ENCODE assay signal across 8 cellular contexts in the genomic region with DNA sequence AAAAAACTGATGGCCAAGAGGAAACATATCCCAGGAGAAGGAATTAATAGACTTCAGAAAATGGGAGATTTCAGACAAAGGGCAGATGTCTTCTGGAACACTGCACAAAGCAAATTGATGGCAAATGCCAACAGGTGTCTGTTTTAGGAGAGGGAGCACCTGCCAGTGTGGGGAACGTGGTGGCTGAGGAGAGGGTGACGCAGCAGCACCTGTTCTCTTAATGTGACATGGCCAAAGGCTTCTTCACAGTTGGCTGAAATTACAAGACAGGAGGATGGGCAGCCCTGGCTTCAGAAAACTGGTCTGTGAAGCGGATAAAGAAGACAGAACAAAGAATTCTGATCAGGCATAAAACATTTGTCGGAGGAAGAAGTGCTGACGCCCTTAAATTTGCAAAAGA.
DNase-seq lines count a peak whose midpoint lies in the region; ATAC-seq and TF ChIP-seq lines count a peak whose summit lies in the region.

No MANE protein-coding gene starts in this region.

- peak overlapping the region; percentile 70 to 79 for H3K27ac Mint-ChIP-seq in natural killer cell

- TF ChIP-seq CTCF in natural killer cell (IDR thresholded peaks at IDR 0.05) = no peak

- intact Hi-C loops in natural killer cell (cut with micrococcal nuclease) = no loop called here

- no peaks in the 10 kb centered on the region for H3K36me3 Mint-ChIP-seq in natural killer cell

- H3K27me3 Mint-ChIP-seq in natural killer cell (ENCODE audit: low read depth in 2 of 2) = peaks cover 5 to 9% of the 10 kb centered on the region in 2 donors

- H3K9me3 Mint-ChIP-seq in natural killer cell = no peaks in the 10 kb centered on the region

- ATAC-seq in HG02852 (IDR thresholded peaks at IDR 0.05; ENCODE audit: unreplicated experiment) (peak; percentile 40), natural killer cell (no peak)

- H3K4me3 Mint-ChIP-seq in natural killer cell = peak overlapping the region; percentile 67

- DNase-seq in NCI-H2081 (lab: John Stamatoyannopoulos, UW) = peak; percentile 52 to 58
- DNase-seq in NCI-H2081 treated with DMSO at 0.1 percent for 48 hours (lab: John Stamatoyannopoulos, UW) = no peak
- peak; percentile 95 for DNase-seq in NCI-H345 (lab: John Stamatoyannopoulos, UW)
- DNase-seq in natural killer cell = no peak
- DNase-seq in AG08395 (ENCODE audit: low spot score) = no peak
- no peak for DNase-seq in A172 (ENCODE audit: low spot score)
- no peak for DNase-seq in NCI-H1694 treated with DMSO at 0.1 percent for 48 hours (lab: John Stamatoyannopoulos, UW)

- H3K4me1 Mint-ChIP-seq in natural killer cell = peaks cover 23 to 27% of the 10 kb centered on the region in 2 donors

Comparison
In these comparisons a context has a peak if more than half of its experiments do, and no peak if none do; other contexts are left out.
1. DNase-seq: peak in NCI-H2081 (2 of 2) and NCI-H345 (single experiment); none in NCI-H2081 treated with DMSO at 0.1 percent for 48 hours (single experiment), natural killer cell (single experiment), AG08395 (single experiment), A172 (single experiment) and NCI-H1694 treated with DMSO at 0.1 percent for 48 hours (single experiment).